8 cellular contexts compared by ENCODE assay signal in the genomic region with DNA sequence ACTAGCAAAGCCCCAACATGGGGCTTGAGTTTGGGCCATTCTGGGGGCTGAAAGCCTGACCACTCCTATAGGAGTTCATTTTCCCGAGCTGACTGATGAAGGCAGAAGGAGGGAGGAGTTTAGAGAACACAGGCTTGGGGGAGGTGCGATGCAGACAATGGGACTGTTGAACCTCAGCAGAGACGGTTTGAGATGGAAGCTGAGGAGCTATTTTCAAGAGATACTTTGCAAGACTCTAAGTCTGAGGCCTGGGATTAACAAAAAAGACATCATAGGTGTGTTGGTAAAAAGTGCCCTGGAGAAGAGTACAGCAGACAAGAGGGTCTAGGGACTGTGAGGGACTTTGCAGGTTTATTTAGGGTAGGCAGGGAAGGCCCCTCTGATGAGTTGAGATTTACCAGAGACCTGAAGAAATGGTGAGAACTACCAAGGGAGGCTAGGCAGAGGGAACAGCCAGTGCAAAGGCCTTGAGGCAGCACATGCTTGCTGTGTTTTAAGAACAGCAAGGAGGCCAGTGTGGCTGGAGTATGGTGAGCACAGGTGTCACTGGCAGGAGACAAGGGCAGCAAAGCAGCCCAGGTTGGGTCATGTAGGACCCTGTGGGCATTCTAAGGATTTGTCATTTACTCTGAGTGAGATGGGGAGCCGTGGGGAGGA. TPM values are rescaled to one million over a fixed set of nuclear protein-coding genes. Genes with fewer than 3 reads are reported as not detected.
DNase-seq lines count a peak whose midpoint lies in the region; ATAC-seq, FAIRE-seq and TF ChIP-seq lines count a peak whose summit lies in the region.

No MANE protein-coding gene starts in this region.

- no peak for FAIRE-seq in A549 (lab: Jason Lieb, UNC)

- TF ChIP-seq CTCF in A549 (IDR thresholded peaks at IDR 0.05) (no peak), WERI-Rb-1 (IDR thresholded peaks at IDR 0.05; ENCODE audit: low read depth, low read length) (no peak)

- no peak for TF ChIP-seq POLR2A in A549 (IDR thresholded peaks at IDR 0.05; ENCODE audit: low read length)

- TF ChIP-seq RAD21 in A549 (conservative IDR thresholded peaks at IDR 0.05 in 1 of 2, IDR thresholded peaks at IDR 0.05 in 1 of 2): no peak

- H3K36me3 ChIP-seq in HUES48 (ENCODE audit: control insufficient read depth, insufficient read depth, low read length) (no peaks in the 10 kb centered on the region), WERI-Rb-1 (no peaks in the 10 kb centered on the region)

- H3K27ac ChIP-seq in A549 (peak overlapping the region in 1 of 2 experiments; percentile 48; a peak in 3 of 6 replicates), HUES48 (ENCODE audit: low read depth, low read length) (peak overlapping the region; percentile 71), WERI-Rb-1 (peak overlapping the region; percentile 29)

- no peak for TF ChIP-seq EP300 in A549 (IDR thresholded peaks at IDR 0.05)

- no peaks in the 10 kb centered on the region for H3K9me3 ChIP-seq in A549
- no peaks in the 10 kb centered on the region for H3K9me3 ChIP-seq in HUES48 (ENCODE audit: control insufficient read depth, insufficient read depth, low read length)
- H3K9me3 ChIP-seq in WERI-Rb-1 (ENCODE audit: severe bottlenecking): no peaks in the 10 kb centered on the region

- no peak overlapping the region for H3K4me3 ChIP-seq in A549
- no peak overlapping the region for H3K4me3 ChIP-seq in HUES48 (ENCODE audit: low read depth, low read length)
- no peak overlapping the region for H3K4me3 ChIP-seq in WERI-Rb-1 (ENCODE audit: low read depth, low read length)

- H3K9ac ChIP-seq in HUES48 (ENCODE audit: low read depth, low read length): no peak overlapping the region

- POLR2A ChIA-PET in A549 (lab: Yijun Ruan, JAX): interaction anchor here (1.1 kb wide), 1 partner anchor 204 kb away, joined by 3 read pairs; the partner anchor contains the start of gene MXD1

- H3K27me3 ChIP-seq in HUES48 (ENCODE audit: control insufficient read depth, insufficient read depth, low read length) (no peaks in the 10 kb centered on the region), WERI-Rb-1 (ENCODE audit: insufficient read depth, low read depth, severe bottlenecking) (no peaks in the 10 kb centered on the region)

- H3K4me1 ChIP-seq in A549 (peaks cover 18% of the 10 kb centered on the region), HUES48 (ENCODE audit: control insufficient read depth, insufficient read depth, low read length) (peaks cover 37% of the 10 kb centered on the region)

- DNase-seq in A549 (ENCODE audit: low read depth in 1 of 2, low spot score in 1 of 2) (no peak), WERI-Rb-1 (peak; percentile 67), left lobe of liver (ENCODE audit: low spot score) (no peak), KG1 (lab: John Stamatoyannopoulos, UW) (no peak)

- ATAC-seq in A549 (peak in 1 of 2 experiments; percentile 53; a peak in 2 of 6 replicates), left lobe of liver (peak; percentile 18), GM18870 (IDR thresholded peaks at IDR 0.05; ENCODE audit: unreplicated experiment) (no peak), GM21447 (IDR thresholded peaks at IDR 0.05; ENCODE audit: unreplicated experiment) (no peak), esophagus mucosa (no peak)

- CTCF ChIA-PET in A549 (lab: Yijun Ruan, JAX): no interaction called here

- 46% methylated on average over 4 of the region's 4 CpGs for WGBS in A549 (ENCODE audit: missing lambda C conversion rate)

- H3K4me2 ChIP-seq in A549: peak overlapping the region; percentile 16; the same call in 1 of the 3 replicates

TF ChIP-seq in A549, 52 proteins besides CTCF, POLR2A, EP300 and RAD21:
- no peak for TF ChIP-seq NPAS2 (CRISPR knock-in tag; IDR thresholded peaks at IDR 0.05; ENCODE audit: borderline replicate concordance)
- TF ChIP-seq, protein P1, sequence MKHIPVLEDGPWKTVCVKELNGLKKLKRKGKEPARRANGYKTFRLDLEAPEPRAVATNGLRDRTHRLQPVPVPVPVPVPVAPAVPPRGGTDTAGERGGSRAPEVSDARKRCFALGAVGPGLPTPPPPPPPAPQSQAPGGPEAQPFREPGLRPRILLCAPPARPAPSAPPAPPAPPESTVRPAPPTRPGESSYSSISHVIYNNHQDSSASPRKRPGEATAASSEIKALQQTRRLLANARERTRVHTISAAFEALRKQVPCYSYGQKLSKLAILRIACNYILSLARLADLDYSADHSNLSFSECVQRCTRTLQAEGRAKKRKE (CRISPR knock-in tag; IDR thresholded peaks at IDR 0.05; ENCODE audit: low read depth): no peak
- no peak for TF ChIP-seq KDM5A (IDR thresholded peaks at IDR 0.05)
- no peak for TF ChIP-seq KDM1A (IDR thresholded peaks at IDR 0.05; ENCODE audit: low read depth)
- no peak for TF ChIP-seq RCOR1 (IDR thresholded peaks at IDR 0.05; ENCODE audit: low read depth, low read length)
- no peak for TF ChIP-seq ELK1 (IDR thresholded peaks at IDR 0.05; ENCODE audit: low read depth, low read length)
- no peak for TF ChIP-seq SMC3 (IDR thresholded peaks at IDR 0.05)
- no peak for TF ChIP-seq CBX8 (IDR thresholded peaks at IDR 0.05)

RNA-seq across cellular contexts. Expression of gene PCBP1, which starts 31.6 kb away (rescaled TPM):
- 86.8 and 134 TPM in 2 replicates for polyA plus RNA-seq in A549 (2011; rRNA removed)
- polyA plus RNA-seq in A549 (2012; cell fraction: cytosol; rRNA removed): 207 and 256 TPM in 2 replicates
- polyA plus RNA-seq in A549 (2012; cell fraction: nucleus; rRNA removed): 280 and 285 TPM in 2 replicates
- polyA plus RNA-seq in A549 (2017; fragmentation: RNase III; extraction: RNeasy Plus Mini Kit Qiagen cat#74134 plus additional on column Dnase treatment): 284 to 310 TPM (median 304 TPM) in 3 replicates
- 92.8 and 115 TPM in 2 replicates for polyA minus RNA-seq in A549 (2011; rRNA and poly(A)+ RNA removed)
- total RNA-seq in left lobe of liver: 161 TPM
- 214 TPM for total RNA-seq in esophagus mucosa
